ENCODE assay signal across 1 cellular context in the genomic region with DNA sequence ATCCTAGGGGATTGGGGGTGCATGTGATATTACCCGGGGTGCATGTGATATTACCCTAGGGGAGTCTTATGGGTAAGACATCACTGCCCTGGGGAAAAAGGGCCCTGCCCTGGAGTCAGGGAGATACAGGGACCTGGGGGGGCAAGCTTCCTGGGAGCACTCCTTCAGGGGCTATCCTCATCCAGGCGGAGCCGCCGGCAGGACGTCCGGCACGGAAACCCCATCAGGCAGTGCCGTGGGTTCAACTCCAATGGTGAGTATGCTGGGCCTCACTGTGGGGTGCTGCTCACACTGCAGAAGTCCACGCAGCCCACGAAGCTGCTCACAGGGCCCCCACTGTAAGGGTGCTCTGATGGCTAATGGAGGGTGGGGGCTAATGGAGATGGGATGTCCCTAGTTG.
TF ChIP-seq lines count a peak whose summit lies in the region.

No MANE protein-coding gene starts in this region.

TF ChIP-seq in HepG2, 621 proteins besides CTCF, POLR2A, EP300 and RAD21:
- TF ChIP-seq MLXIP (CRISPR knock-in tag; IDR thresholded peaks at IDR 0.05; ENCODE audit: borderline replicate concordance) (no peak), ZNF431 (CRISPR knock-in tag; IDR thresholded peaks at IDR 0.05; ENCODE audit: borderline replicate concordance, low read depth) (no peak), CCAR2 (optimal IDR thresholded peaks at IDR 0.05; ENCODE audit: low read depth, low read length) (no peak), ZNF703 (CRISPR knock-in tag; IDR thresholded peaks at IDR 0.05; ENCODE audit: borderline replicate concordance) (no peak), SNAPC2 (CRISPR knock-in tag; IDR thresholded peaks at IDR 0.05) (no peak), TMF1 (CRISPR knock-in tag; IDR thresholded peaks at IDR 0.05; ENCODE audit: low read depth) (no peak), HOXA9 (CRISPR knock-in tag; IDR thresholded peaks at IDR 0.05; ENCODE audit: borderline replicate concordance) (no peak), KAT7 (CRISPR knock-in tag; IDR thresholded peaks at IDR 0.05; ENCODE audit: borderline replicate concordance) (no peak), STAG1 (CRISPR knock-in tag; IDR thresholded peaks at IDR 0.05) (no peak), ZNF619 (CRISPR knock-in tag; IDR thresholded peaks at IDR 0.05) (no peak), PRDM10 (CRISPR knock-in tag; IDR thresholded peaks at IDR 0.05; ENCODE audit: low read depth) (no peak), ZNF790 (CRISPR knock-in tag; IDR thresholded peaks at IDR 0.05; ENCODE audit: borderline replicate concordance) (no peak), HES4 (CRISPR knock-in tag; IDR thresholded peaks at IDR 0.05; ENCODE audit: borderline replicate concordance) (no peak), ATAD3A (CRISPR knock-in tag; IDR thresholded peaks at IDR 0.05) (no peak), MTF2 (CRISPR knock-in tag; IDR thresholded peaks at IDR 0.05; ENCODE audit: borderline replicate concordance) (no peak), SKI (IDR thresholded peaks at IDR 0.05; ENCODE audit: partially characterized antibody) (no peak), ZKSCAN8 (CRISPR knock-in tag; IDR thresholded peaks at IDR 0.05; ENCODE audit: borderline replicate concordance) (no peak), GABPB1 (CRISPR knock-in tag; IDR thresholded peaks at IDR 0.05) (no peak)
- TF ChIP-seq, protein P1, sequence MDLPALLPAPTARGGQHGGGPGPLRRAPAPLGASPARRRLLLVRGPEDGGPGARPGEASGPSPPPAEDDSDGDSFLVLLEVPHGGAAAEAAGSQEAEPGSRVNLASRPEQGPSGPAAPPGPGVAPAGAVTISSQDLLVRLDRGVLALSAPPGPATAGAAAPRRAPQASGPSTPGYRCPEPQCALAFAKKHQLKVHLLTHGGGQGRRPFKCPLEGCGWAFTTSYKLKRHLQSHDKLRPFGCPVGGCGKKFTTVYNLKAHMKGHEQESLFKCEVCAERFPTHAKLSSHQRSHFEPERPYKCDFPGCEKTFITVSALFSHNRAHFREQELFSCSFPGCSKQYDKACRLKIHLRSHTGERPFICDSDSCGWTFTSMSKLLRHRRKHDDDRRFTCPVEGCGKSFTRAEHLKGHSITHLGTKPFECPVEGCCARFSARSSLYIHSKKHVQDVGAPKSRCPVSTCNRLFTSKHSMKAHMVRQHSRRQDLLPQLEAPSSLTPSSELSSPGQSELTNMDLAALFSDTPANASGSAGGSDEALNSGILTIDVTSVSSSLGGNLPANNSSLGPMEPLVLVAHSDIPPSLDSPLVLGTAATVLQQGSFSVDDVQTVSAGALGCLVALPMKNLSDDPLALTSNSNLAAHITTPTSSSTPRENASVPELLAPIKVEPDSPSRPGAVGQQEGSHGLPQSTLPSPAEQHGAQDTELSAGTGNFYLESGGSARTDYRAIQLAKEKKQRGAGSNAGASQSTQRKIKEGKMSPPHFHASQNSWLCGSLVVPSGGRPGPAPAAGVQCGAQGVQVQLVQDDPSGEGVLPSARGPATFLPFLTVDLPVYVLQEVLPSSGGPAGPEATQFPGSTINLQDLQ (CRISPR knock-in tag; IDR thresholded peaks at IDR 0.05), result no peak
TF ChIP-seq in HepG2: peak in this region for 0.
